In genomic region chr11:62555464-62556092, GRCh38 we compare ENCODE assay signal across 8 cellular contexts. TPM values are rescaled to one million over a fixed set of nuclear protein-coding genes. Genes with fewer than 3 reads are reported as not detected.
DNase-seq lines count a peak whose midpoint lies in the region; ATAC-seq and TF ChIP-seq lines count a peak whose summit lies in the region.

No MANE protein-coding gene starts in this region.

- POLR2A ChIA-PET in activated CD8-positive, alpha-beta T cell treated with anti-CD3 and anti-CD28 coated beads for 36 hours (lab: Charles Lee): interaction anchor here (0.7 to 14.2 kb wide), 9 partner anchors 8 to 588 kb away, joined by 3 to 156 read pairs (median 7); partner anchors contain the start of genes EEF1G, FTH1, TUT1 and UQCC3

- no peaks in the 10 kb centered on the region for H3K27me3 Mint-ChIP-seq in activated CD8-positive, alpha-beta T cell treated with anti-CD3 and anti-CD28 coated beads for 36 hours

- DNase-seq in LNCaP clone FGC (ENCODE audit: low read depth): no peak
- peak; percentile 70 for DNase-seq in activated CD8-positive, alpha-beta T cell treated with anti-CD3 and anti-CD28 coated beads for 36 hours
- peak; percentile 41 for DNase-seq in fibroblast of peridontal ligament (ENCODE audit: extremely low read depth)
- DNase-seq in renal cortical epithelial cell (ENCODE audit: low read depth): peak; percentile 54
- DNase-seq in D341Med (ENCODE audit: low spot score): no peak

- peaks cover 93% of the 10 kb centered on the region for H3K4me1 Mint-ChIP-seq in activated CD8-positive, alpha-beta T cell treated with anti-CD3 and anti-CD28 coated beads for 36 hours (ENCODE audit: low read depth)

- TF ChIP-seq CTCF in C4-2B (conservative IDR thresholded peaks at IDR 0.05): no peak
- no peak for TF ChIP-seq CTCF in LNCaP clone FGC (IDR thresholded peaks at IDR 0.05; ENCODE audit: control insufficient read depth, extremely low read depth, insufficient read depth)
- TF ChIP-seq CTCF in activated CD8-positive, alpha-beta T cell treated with anti-CD3 and anti-CD28 coated beads for 36 hours (IDR thresholded peaks at IDR 0.05): no peak

- CTCF ChIA-PET in activated CD8-positive, alpha-beta T cell treated with anti-CD3 and anti-CD28 coated beads for 36 hours (lab: Charles Lee): interaction anchor here (0.6 to 8.1 kb wide), 5 partner anchors 12 to 1801 kb away, joined by 3 to 97 read pairs (median 22); partner anchors contain the start of gene EML3

- H3K4me3 Mint-ChIP-seq in activated CD8-positive, alpha-beta T cell treated with anti-CD3 and anti-CD28 coated beads for 36 hours: peak overlapping the region; percentile 41

- intact Hi-C loops in activated CD8-positive, alpha-beta T cell treated with anti-CD3 and anti-CD28 coated beads for 36 hours (cut with micrococcal nuclease): loop anchor here (2.0 to 5.0 kb wide), 2 partner anchors 13 to 128 kb away; no protein-coding TSS in a partner anchor

- peak; percentile 36 for ATAC-seq in GM19438 (IDR thresholded peaks at IDR 0.05; ENCODE audit: low read depth, unreplicated experiment)
- peak; percentile 15 for ATAC-seq in activated CD8-positive, alpha-beta T cell treated with anti-CD3 and anti-CD28 coated beads for 36 hours
- ATAC-seq in HG03139 (IDR thresholded peaks at IDR 0.05; ENCODE audit: unreplicated experiment): no peak

- H3K36me3 Mint-ChIP-seq in activated CD8-positive, alpha-beta T cell treated with anti-CD3 and anti-CD28 coated beads for 36 hours (ENCODE audit: low read depth): peaks cover 40% of the 10 kb centered on the region

- H3K27ac Mint-ChIP-seq in activated CD8-positive, alpha-beta T cell treated with anti-CD3 and anti-CD28 coated beads for 36 hours: peak overlapping the region; percentile 94

- H3K27ac ChIP-seq in C4-2B: peak overlapping the region; percentile 83

- peak overlapping the region; percentile 34 for H3K4me3 ChIP-seq in LNCaP clone FGC (ENCODE audit: low read depth, low read length)

- H3K9me3 Mint-ChIP-seq in activated CD8-positive, alpha-beta T cell treated with anti-CD3 and anti-CD28 coated beads for 36 hours: no peaks in the 10 kb centered on the region

RNA-seq across cellular contexts. Expression of gene AHNAK, which starts 9.0 kb away (rescaled TPM):
- 10 to 100 TPM; 41.1 to 43.0 TPM for total RNA-seq in activated CD8-positive, alpha-beta T cell treated with anti-CD3 and anti-CD28 coated beads for 36 hours
- 409 and 1,601 TPM in 2 replicates for total RNA-seq in renal cortical epithelial cell

RNA-seq across cellular contexts. Expression of gene EEF1G, which starts 18.1 kb away (rescaled TPM):
- total RNA-seq in activated CD8-positive, alpha-beta T cell treated with anti-CD3 and anti-CD28 coated beads for 36 hours: 1,000 to 10,000 TPM; 1,925 to 1,979 TPM
- 1,513 and 1,623 TPM in 2 replicates for total RNA-seq in renal cortical epithelial cell

RNA-seq across cellular contexts. Expression of gene TUT1, which starts 35.7 kb away (rescaled TPM):
- total RNA-seq in activated CD8-positive, alpha-beta T cell treated with anti-CD3 and anti-CD28 coated beads for 36 hours: 10 to 100 TPM; 34.4 to 38.0 TPM
- 5.9 and 12.7 TPM in 2 replicates for total RNA-seq in renal cortical epithelial cell

RNA-seq across cellular contexts. Expression of gene MTA2, which starts 46.1 kb away (rescaled TPM):
- total RNA-seq in activated CD8-positive, alpha-beta T cell treated with anti-CD3 and anti-CD28 coated beads for 36 hours: 100 to 1,000 TPM; 159 to 164 TPM
- total RNA-seq in renal cortical epithelial cell: 121 and 212 TPM in 2 replicates

RNA-seq across cellular contexts. Expression of gene EML3, which starts 57.0 kb away (rescaled TPM):
- 100 to 1,000 TPM; 115 to 120 TPM for total RNA-seq in activated CD8-positive, alpha-beta T cell treated with anti-CD3 and anti-CD28 coated beads for 36 hours
- 14.9 and 29.7 TPM in 2 replicates for total RNA-seq in renal cortical epithelial cell

Comparison
In these comparisons a context has a peak if more than half of its experiments do, and no peak if none do; other contexts are left out.
1. DNase-seq: peak in activated CD8-positive, alpha-beta T cell treated with anti-CD3 and anti-CD28 coated beads for 36 hours (single experiment), fibroblast of peridontal ligament (single experiment) and renal cortical epithelial cell (single experiment); none in LNCaP clone FGC (single experiment) and D341Med (single experiment).